34 cellular contexts compared by ENCODE assay signal in genomic region chr6:169918954-169919549, GRCh38.
"Had no signal": no experiment of that assay in that cellular context is flagged by ENCODE, and none has a peak within 500 bp of the region (broad histone marks: within the 10 kb centered on the region; RNA-seq: fewer than 3 reads in every experiment).

No MANE protein-coding gene starts in this region.

- H3K4me2 ChIP-seq: KMS-11 had no signal

- H3K4me1 Mint-ChIP-seq: activated B cell treated with CpG ODN at 0.5 μM for 24 hours; activated CD4-positive, alpha-beta memory T cell treated with anti-CD3 and anti-CD28 coated beads, Interleukin-2, amount 10 ng/mL, durations not matched to agents 7 days and 5 days had no signal

- H3K9me3 Mint-ChIP-seq: activated B cell treated with CpG ODN at 0.5 μM for 24 hours had no signal

- H3K36me3 ChIP-seq: Peyer's patch had no signal

- H3K9me3 ChIP-seq: Peyer's patch had no signal

- ATAC-seq: activated CD8-positive, alpha-beta memory T cell treated with anti-CD3 and anti-CD28 coated beads, Interleukin-2, amount 10 ng/mL, durations not matched to agents 7 days and 5 days; activated naive CD8-positive, alpha-beta T cell treated with anti-CD3 and anti-CD28 coated beads, Interleukin-2, amount 50 U/mL, for 24 hours; PC-3; Right ventricle myocardium inferior had no signal

- H3K36me3 Mint-ChIP-seq: activated CD8-positive, alpha-beta memory T cell treated with anti-CD3 and anti-CD28 coated beads, Interleukin-2, amount 10 ng/mL, durations not matched to agents 7 days and 5 days; activated naive CD8-positive, alpha-beta T cell; brain had no signal

- H3K27me3 ChIP-seq: Peyer's patch had no signal

- DNase-seq: activated B cell treated with CpG ODN at 0.5 μM for 24 hours; activated CD4-positive, alpha-beta memory T cell treated with anti-CD3 and anti-CD28 coated beads, Interleukin-2, amount 10 ng/mL, durations not matched to agents 7 days and 5 days; activated CD4-positive, alpha-beta T cell treated with anti-CD3 and anti-CD28 coated beads for 4 hours; activated CD4-positive, CD25-positive, alpha-beta regulatory T cell treated with anti-CD3 and anti-CD28 coated beads, Interleukin-2, amount 50 U/mL, for 72 hours; activated CD8-positive, alpha-beta memory T cell treated with anti-CD3 and anti-CD28 coated beads for 24 hours; activated CD8-positive, alpha-beta memory T cell treated with anti-CD3 and anti-CD28 coated beads, Interleukin-2, amount 10 ng/mL, durations not matched to agents 7 days and 5 days; activated gamma-delta T cell; activated naive CD4-positive, alpha-beta T cell treated with Interleukin-2 at 50 U/mL for 16 hours; activated naive CD8-positive, alpha-beta T cell treated with anti-CD3 and anti-CD28 coated beads, Interleukin-2, amount 50 U/mL, for 24 hours; activated T-cell treated with anti-CD3 and anti-CD28 coated beads, Interleukin-2, amount 50 U/mL, for 1 hour; anterior cingulate cortex; caudate nucleus; MM.1S; MV-4-11; NCI-H1092; NCI-H1436 treated with DMSO at 0.1 percent for 48 hours; NCI-H1694 treated with DMSO at 0.1 percent for 48 hours; NCI-H2029; NCI-H345; NCI-H524 treated with DMSO at 0.1 percent for 48 hours; NK-92 treated with Interleukin-12 subunit alpha and Interleukin-12 subunit beta, amount 100 ng/mL, for 24 hours; PC-3; SIG-M5; SW 1271; T-helper 1 cell; T-helper 2 cell; T-helper 9 cell had no signal

- FAIRE-seq: bronchial epithelial cell had no signal

- H3K27me3 Mint-ChIP-seq: activated CD4-positive, alpha-beta memory T cell treated with anti-CD3 and anti-CD28 coated beads, Interleukin-2, amount 10 ng/mL, durations not matched to agents 7 days and 5 days; activated naive CD8-positive, alpha-beta T cell; activated naive CD8-positive, alpha-beta T cell treated with anti-CD3 and anti-CD28 coated beads, Interleukin-2, amount 50 U/mL, for 24 hours had no signal

- H3K27ac ChIP-seq: KMS-11, Peyer's patch, VCaP had no signal

- H3K9ac ChIP-seq: KMS-11 had no signal

- H3K4me1 ChIP-seq: Peyer's patch had no signal

- H3K4me3 Mint-ChIP-seq: activated B cell treated with CpG ODN at 0.5 μM for 24 hours; activated CD4-positive, alpha-beta memory T cell treated with anti-CD3 and anti-CD28 coated beads, Interleukin-2, amount 10 ng/mL, durations not matched to agents 7 days and 5 days; activated CD8-positive, alpha-beta memory T cell treated with anti-CD3 and anti-CD28 coated beads, Interleukin-2, amount 10 ng/mL, durations not matched to agents 7 days and 5 days; activated naive CD8-positive, alpha-beta T cell; activated naive CD8-positive, alpha-beta T cell treated with anti-CD3 and anti-CD28 coated beads, Interleukin-2, amount 50 U/mL, for 24 hours had no signal

- H3K4me3 ChIP-seq: Peyer's patch had no signal
